1 cellular context compared by ENCODE assay signal in the genomic region with DNA sequence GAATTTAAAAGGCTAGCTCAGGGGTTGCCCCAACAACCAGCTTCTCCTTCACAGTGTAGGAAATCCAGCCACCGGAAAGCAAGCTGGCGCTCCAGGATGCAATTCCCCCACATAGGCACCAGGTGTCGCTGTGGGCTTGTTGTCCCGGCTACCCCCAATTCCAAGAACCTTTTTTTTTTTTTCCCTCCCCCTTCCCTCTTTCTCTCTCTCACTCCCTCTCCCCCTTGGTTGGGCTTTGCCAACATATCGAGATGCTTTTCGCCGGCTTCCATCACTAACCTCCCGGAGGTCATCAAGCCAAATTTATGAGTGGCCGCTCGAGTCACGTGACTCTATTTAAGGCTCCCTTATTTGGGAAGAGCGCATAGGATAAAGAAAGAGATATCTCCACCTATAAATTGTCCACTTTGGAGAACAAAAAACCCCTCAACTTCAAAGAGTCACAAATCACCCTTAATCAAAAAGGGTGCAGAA.
TF ChIP-seq lines count a peak whose summit lies in the region.

Gene HOXC5 (plus strand): TSS at position 424 of the 474 bp plus-strand sequence. CDS start 73 bp downstream, outside the sequence.

TF ChIP-seq in HEK293, 187 proteins besides CTCF, POLR2A, EP300 and RAD21 (continued from another document):
- no peak; the same call in 1 of the 2 replicates for TF ChIP-seq ZNF223 (tag by site-specific recombination; IDR thresholded peaks at IDR 0.05)
- peak; percentile 84 for TF ChIP-seq ZNF76 (tag by site-specific recombination; IDR thresholded peaks at IDR 0.05; ENCODE audit: borderline replicate concordance, low read depth)
- TF ChIP-seq ZNF629 (tag by site-specific recombination; IDR thresholded peaks at IDR 0.05) = peak; percentile 92
- TF ChIP-seq ZNF121 (tag by site-specific recombination; IDR thresholded peaks at IDR 0.05) = peak; percentile 36; the same call in 1 of the 2 replicates
